1 cellular context compared by ENCODE assay signal in the genomic region with DNA sequence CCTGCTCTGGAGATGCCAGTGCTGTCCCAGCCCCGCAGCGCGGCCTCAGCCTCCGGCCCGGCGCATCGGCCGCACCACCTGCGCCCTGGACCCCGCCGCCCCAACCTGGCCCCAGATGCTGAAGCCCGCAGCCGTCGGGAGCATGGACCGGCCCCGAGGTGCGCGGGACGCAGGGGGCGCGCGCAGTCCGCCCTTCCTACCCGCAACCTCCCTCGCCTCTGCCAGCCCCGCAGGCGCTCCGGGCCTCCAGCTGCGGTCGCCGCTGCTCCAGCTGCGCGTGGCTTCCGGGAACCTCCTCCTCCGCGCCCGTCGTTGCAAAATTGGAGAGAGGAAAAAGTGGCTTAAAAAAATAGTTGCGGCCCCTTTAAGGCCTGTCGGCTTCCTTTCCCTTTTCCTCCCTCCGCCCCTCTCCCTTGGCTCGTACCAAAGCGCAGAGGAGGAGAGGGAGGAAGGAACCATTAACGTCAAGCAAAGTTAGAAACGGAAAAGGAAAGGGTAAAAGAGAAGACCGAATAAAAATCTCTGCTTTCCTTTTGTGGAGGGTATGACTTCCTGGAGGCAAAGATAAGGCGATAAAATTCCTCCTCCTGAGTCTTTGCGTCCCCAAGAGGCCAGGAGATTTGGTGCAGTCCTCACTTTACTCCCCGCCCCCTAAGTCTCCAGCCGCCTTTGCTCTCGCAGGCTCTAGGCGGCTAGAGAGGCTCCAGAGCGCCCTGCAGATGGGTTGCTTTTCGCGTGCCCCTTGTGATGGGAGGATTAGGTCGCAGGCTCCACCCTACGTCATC.
TF ChIP-seq lines count a peak whose summit lies in the region.

A gene with protein sequence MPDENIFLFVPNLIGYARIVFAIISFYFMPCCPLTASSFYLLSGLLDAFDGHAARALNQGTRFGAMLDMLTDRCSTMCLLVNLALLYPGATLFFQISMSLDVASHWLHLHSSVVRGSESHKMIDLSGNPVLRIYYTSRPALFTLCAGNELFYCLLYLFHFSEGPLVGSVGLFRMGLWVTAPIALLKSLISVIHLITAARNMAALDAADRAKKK (minus strand): TSS at position 343 of the 785 bp plus-strand sequence. CDS start 369 bp downstream, outside the sequence.

TF ChIP-seq in WTC11, 78 proteins besides CTCF, POLR2A, EP300 and RAD21 (continued from another document and continues in another):
- TF ChIP-seq, protein P1, sequence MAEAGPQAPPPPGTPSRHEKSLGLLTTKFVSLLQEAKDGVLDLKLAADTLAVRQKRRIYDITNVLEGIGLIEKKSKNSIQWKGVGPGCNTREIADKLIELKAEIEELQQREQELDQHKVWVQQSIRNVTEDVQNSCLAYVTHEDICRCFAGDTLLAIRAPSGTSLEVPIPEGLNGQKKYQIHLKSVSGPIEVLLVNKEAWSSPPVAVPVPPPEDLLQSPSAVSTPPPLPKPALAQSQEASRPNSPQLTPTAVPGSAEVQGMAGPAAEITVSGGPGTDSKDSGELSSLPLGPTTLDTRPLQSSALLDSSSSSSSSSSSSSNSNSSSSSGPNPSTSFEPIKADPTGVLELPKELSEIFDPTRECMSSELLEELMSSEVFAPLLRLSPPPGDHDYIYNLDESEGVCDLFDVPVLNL (CRISPR knock-in tag; IDR thresholded peaks at IDR 0.05; ENCODE audit: borderline replicate concordance, low read depth): no peak
- TF ChIP-seq NFE2L1 (CRISPR knock-in tag; IDR thresholded peaks at IDR 0.05) (no peak), GTF2I (CRISPR knock-in tag; conservative IDR thresholded peaks at IDR 0.05) (no peak), TCF7 (CRISPR knock-in tag; IDR thresholded peaks at IDR 0.05; ENCODE audit: low read depth) (no peak), SOX15 (CRISPR knock-in tag; IDR thresholded peaks at IDR 0.05) (no peak), MYBL2 (CRISPR knock-in tag; IDR thresholded peaks at IDR 0.05) (peak; percentile 62; the same call in 1 of the 2 replicates), HMGA2 (CRISPR knock-in tag; IDR thresholded peaks at IDR 0.05) (no peak), EMX1 (CRISPR knock-in tag; IDR thresholded peaks at IDR 0.05) (no peak), SP1 (CRISPR knock-in tag; conservative IDR thresholded peaks at IDR 0.05) (peak; percentile 71; the same call in 1 of the 2 replicates), ESRRA (CRISPR knock-in tag; IDR thresholded peaks at IDR 0.05; ENCODE audit: borderline replicate concordance) (no peak), TEAD4 (CRISPR knock-in tag; IDR thresholded peaks at IDR 0.05) (no peak), NR1H2 (CRISPR knock-in tag; IDR thresholded peaks at IDR 0.05) (no peak), RORB (CRISPR knock-in tag; IDR thresholded peaks at IDR 0.05) (no peak), TP53 (CRISPR knock-in tag; IDR thresholded peaks at IDR 0.05) (0 out of 2 replicates have a peak, but pooled peaks have one; percentile 17), NR2C2 (CRISPR knock-in tag; IDR thresholded peaks at IDR 0.05) (no peak), RELA (CRISPR knock-in tag; IDR thresholded peaks at IDR 0.05; ENCODE audit: borderline replicate concordance) (0 out of 2 replicates have a peak, but pooled peaks have one; percentile 40), ATF1 (CRISPR knock-in tag; IDR thresholded peaks at IDR 0.05) (no peak)
- TF ChIP-seq, protein P2, sequence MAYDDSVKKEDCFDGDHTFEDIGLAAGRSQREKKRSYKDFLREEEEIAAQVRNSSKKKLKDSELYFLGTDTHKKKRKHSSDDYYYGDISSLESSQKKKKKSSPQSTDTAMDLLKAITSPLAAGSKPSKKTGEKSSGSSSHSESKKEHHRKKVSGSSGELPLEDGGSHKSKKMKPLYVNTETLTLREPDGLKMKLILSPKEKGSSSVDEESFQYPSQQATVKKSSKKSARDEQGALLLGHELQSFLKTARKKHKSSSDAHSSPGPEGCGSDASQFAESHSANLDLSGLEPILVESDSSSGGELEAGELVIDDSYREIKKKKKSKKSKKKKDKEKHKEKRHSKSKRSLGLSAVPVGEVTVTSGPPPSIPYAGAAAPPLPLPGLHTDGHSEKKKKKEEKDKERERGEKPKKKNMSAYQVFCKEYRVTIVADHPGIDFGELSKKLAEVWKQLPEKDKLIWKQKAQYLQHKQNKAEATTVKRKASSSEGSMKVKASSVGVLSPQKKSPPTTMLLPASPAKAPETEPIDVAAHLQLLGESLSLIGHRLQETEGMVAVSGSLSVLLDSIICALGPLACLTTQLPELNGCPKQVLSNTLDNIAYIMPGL (CRISPR knock-in tag; IDR thresholded peaks at IDR 0.05): peak; percentile 80; the same call in 1 of the 2 replicates
- TF ChIP-seq, protein P3, sequence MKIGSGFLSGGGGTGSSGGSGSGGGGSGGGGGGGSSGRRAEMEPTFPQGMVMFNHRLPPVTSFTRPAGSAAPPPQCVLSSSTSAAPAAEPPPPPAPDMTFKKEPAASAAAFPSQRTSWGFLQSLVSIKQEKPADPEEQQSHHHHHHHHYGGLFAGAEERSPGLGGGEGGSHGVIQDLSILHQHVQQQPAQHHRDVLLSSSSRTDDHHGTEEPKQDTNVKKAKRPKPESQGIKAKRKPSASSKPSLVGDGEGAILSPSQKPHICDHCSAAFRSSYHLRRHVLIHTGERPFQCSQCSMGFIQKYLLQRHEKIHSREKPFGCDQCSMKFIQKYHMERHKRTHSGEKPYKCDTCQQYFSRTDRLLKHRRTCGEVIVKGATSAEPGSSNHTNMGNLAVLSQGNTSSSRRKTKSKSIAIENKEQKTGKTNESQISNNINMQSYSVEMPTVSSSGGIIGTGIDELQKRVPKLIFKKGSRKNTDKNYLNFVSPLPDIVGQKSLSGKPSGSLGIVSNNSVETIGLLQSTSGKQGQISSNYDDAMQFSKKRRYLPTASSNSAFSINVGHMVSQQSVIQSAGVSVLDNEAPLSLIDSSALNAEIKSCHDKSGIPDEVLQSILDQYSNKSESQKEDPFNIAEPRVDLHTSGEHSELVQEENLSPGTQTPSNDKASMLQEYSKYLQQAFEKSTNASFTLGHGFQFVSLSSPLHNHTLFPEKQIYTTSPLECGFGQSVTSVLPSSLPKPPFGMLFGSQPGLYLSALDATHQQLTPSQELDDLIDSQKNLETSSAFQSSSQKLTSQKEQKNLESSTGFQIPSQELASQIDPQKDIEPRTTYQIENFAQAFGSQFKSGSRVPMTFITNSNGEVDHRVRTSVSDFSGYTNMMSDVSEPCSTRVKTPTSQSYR (CRISPR knock-in tag; IDR thresholded peaks at IDR 0.05): no peak
- TF ChIP-seq, protein P4, sequence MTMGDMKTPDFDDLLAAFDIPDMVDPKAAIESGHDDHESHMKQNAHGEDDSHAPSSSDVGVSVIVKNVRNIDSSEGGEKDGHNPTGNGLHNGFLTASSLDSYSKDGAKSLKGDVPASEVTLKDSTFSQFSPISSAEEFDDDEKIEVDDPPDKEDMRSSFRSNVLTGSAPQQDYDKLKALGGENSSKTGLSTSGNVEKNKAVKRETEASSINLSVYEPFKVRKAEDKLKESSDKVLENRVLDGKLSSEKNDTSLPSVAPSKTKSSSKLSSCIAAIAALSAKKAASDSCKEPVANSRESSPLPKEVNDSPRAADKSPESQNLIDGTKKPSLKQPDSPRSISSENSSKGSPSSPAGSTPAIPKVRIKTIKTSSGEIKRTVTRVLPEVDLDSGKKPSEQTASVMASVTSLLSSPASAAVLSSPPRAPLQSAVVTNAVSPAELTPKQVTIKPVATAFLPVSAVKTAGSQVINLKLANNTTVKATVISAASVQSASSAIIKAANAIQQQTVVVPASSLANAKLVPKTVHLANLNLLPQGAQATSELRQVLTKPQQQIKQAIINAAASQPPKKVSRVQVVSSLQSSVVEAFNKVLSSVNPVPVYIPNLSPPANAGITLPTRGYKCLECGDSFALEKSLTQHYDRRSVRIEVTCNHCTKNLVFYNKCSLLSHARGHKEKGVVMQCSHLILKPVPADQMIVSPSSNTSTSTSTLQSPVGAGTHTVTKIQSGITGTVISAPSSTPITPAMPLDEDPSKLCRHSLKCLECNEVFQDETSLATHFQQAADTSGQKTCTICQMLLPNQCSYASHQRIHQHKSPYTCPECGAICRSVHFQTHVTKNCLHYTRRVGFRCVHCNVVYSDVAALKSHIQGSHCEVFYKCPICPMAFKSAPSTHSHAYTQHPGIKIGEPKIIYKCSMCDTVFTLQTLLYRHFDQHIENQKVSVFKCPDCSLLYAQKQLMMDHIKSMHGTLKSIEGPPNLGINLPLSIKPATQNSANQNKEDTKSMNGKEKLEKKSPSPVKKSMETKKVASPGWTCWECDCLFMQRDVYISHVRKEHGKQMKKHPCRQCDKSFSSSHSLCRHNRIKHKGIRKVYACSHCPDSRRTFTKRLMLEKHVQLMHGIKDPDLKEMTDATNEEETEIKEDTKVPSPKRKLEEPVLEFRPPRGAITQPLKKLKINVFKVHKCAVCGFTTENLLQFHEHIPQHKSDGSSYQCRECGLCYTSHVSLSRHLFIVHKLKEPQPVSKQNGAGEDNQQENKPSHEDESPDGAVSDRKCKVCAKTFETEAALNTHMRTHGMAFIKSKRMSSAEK (CRISPR knock-in tag; IDR thresholded peaks at IDR 0.05; ENCODE audit: borderline replicate concordance): no peak
- TF ChIP-seq, protein P5, sequence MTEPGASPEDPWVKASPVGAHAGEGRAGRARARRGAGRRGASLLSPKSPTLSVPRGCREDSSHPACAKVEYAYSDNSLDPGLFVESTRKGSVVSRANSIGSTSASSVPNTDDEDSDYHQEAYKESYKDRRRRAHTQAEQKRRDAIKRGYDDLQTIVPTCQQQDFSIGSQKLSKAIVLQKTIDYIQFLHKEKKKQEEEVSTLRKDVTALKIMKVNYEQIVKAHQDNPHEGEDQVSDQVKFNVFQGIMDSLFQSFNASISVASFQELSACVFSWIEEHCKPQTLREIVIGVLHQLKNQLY (CRISPR knock-in tag; IDR thresholded peaks at IDR 0.05): no peak
- TF ChIP-seq, protein P6, sequence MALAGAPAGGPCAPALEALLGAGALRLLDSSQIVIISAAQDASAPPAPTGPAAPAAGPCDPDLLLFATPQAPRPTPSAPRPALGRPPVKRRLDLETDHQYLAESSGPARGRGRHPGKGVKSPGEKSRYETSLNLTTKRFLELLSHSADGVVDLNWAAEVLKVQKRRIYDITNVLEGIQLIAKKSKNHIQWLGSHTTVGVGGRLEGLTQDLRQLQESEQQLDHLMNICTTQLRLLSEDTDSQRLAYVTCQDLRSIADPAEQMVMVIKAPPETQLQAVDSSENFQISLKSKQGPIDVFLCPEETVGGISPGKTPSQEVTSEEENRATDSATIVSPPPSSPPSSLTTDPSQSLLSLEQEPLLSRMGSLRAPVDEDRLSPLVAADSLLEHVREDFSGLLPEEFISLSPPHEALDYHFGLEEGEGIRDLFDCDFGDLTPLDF (CRISPR knock-in tag; IDR thresholded peaks at IDR 0.05): no peak
- TF ChIP-seq, protein P7, sequence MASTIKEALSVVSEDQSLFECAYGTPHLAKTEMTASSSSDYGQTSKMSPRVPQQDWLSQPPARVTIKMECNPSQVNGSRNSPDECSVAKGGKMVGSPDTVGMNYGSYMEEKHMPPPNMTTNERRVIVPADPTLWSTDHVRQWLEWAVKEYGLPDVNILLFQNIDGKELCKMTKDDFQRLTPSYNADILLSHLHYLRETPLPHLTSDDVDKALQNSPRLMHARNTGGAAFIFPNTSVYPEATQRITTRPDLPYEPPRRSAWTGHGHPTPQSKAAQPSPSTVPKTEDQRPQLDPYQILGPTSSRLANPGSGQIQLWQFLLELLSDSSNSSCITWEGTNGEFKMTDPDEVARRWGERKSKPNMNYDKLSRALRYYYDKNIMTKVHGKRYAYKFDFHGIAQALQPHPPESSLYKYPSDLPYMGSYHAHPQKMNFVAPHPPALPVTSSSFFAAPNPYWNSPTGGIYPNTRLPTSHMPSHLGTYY (CRISPR knock-in tag; IDR thresholded peaks at IDR 0.05): no peak
- TF ChIP-seq, protein P8, sequence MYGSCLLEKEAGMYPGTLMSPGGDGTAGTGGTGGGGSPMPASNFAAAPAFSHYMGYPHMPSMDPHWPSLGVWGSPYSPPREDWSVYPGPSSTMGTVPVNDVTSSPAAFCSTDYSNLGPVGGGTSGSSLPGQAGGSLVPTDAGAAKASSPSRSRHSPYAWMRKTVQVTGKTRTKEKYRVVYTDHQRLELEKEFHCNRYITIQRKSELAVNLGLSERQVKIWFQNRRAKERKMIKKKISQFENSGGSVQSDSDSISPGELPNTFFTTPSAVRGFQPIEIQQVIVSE (CRISPR knock-in tag; IDR thresholded peaks at IDR 0.05; ENCODE audit: borderline replicate concordance): no peak
- TF ChIP-seq, protein P9, sequence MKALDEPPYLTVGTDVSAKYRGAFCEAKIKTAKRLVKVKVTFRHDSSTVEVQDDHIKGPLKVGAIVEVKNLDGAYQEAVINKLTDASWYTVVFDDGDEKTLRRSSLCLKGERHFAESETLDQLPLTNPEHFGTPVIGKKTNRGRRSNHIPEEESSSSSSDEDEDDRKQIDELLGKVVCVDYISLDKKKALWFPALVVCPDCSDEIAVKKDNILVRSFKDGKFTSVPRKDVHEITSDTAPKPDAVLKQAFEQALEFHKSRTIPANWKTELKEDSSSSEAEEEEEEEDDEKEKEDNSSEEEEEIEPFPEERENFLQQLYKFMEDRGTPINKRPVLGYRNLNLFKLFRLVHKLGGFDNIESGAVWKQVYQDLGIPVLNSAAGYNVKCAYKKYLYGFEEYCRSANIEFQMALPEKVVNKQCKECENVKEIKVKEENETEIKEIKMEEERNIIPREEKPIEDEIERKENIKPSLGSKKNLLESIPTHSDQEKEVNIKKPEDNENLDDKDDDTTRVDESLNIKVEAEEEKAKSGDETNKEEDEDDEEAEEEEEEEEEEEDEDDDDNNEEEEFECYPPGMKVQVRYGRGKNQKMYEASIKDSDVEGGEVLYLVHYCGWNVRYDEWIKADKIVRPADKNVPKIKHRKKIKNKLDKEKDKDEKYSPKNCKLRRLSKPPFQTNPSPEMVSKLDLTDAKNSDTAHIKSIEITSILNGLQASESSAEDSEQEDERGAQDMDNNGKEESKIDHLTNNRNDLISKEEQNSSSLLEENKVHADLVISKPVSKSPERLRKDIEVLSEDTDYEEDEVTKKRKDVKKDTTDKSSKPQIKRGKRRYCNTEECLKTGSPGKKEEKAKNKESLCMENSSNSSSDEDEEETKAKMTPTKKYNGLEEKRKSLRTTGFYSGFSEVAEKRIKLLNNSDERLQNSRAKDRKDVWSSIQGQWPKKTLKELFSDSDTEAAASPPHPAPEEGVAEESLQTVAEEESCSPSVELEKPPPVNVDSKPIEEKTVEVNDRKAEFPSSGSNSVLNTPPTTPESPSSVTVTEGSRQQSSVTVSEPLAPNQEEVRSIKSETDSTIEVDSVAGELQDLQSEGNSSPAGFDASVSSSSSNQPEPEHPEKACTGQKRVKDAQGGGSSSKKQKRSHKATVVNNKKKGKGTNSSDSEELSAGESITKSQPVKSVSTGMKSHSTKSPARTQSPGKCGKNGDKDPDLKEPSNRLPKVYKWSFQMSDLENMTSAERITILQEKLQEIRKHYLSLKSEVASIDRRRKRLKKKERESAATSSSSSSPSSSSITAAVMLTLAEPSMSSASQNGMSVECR (CRISPR knock-in tag; IDR thresholded peaks at IDR 0.05; ENCODE audit: borderline replicate concordance): no peak; the same call in 1 of the 2 replicates
- TF ChIP-seq, protein P10, sequence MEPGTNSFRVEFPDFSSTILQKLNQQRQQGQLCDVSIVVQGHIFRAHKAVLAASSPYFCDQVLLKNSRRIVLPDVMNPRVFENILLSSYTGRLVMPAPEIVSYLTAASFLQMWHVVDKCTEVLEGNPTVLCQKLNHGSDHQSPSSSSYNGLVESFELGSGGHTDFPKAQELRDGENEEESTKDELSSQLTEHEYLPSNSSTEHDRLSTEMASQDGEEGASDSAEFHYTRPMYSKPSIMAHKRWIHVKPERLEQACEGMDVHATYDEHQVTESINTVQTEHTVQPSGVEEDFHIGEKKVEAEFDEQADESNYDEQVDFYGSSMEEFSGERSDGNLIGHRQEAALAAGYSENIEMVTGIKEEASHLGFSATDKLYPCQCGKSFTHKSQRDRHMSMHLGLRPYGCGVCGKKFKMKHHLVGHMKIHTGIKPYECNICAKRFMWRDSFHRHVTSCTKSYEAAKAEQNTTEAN (CRISPR knock-in tag; IDR thresholded peaks at IDR 0.05): no peak
- TF ChIP-seq, protein P11, sequence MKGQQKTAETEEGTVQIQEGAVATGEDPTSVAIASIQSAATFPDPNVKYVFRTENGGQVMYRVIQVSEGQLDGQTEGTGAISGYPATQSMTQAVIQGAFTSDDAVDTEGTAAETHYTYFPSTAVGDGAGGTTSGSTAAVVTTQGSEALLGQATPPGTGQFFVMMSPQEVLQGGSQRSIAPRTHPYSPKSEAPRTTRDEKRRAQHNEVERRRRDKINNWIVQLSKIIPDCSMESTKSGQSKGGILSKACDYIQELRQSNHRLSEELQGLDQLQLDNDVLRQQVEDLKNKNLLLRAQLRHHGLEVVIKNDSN (CRISPR knock-in tag; IDR thresholded peaks at IDR 0.05): no peak
